ENCODE assay signal across 8 cellular contexts in the genomic region with DNA sequence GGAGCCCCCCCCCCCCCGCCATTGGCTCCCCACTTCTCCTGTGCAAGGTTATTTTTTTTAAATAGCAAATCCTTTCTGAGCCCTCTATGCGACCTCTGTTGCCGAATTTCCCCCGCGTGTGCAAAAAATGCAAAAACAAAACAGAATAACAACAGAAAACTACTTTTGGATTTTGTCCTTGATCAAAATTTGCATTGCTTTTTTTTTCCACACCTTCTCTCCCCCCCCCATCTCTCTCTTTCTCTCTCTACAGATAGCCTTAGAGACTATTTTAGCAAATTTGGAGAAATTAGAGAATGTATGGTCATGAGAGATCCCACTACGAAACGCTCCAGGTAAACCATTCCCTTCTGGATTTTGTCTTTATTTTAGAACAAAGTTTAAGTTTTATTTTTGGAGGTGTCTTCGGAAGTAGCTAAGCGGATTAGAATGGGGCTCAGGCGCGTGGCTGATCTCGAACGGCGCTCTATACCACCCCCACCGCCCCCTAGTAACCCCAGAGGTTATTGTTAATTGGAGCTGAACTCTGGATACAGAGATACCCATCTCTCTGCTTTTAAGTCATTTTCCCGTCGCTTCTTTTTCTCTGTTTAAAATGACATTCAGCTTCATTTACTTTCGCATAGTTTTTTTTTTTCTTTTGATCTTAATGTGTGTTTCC. TPM values are rescaled to one million over a fixed set of nuclear protein-coding genes. Genes with fewer than 3 reads are reported as not detected.
DNase-seq lines count a peak whose midpoint lies in the region; ATAC-seq, FAIRE-seq and TF ChIP-seq lines count a peak whose summit lies in the region.

No MANE protein-coding gene starts in this region.

- H3K36me3 ChIP-seq in ES-I3 (ENCODE audit: insufficient read depth, low read length), result peaks cover 3% of the 10 kb centered on the region; the same call in 1 of the 2 replicates
- peaks cover 0 to 5% of the 10 kb centered on the region in 2 experiments; a peak in 1 of 4 replicates for H3K36me3 ChIP-seq in GM12878 (ENCODE audit: control insufficient read depth in 2 of 2, insufficient read depth in 2 of 2, low read length in 1 of 2)
- H3K36me3 ChIP-seq in lung (ENCODE audit: control insufficient read depth in 2 of 2, insufficient read depth in 2 of 2, low read length in 2 of 2), result peaks cover 4 to 5% of the 10 kb centered on the region in 2 donors
- peaks cover 4% of the 10 kb centered on the region for H3K36me3 ChIP-seq in upper lobe of right lung

- H3K9me3 ChIP-seq in ES-I3 (ENCODE audit: control insufficient read depth, insufficient read depth, low read length), result no peaks in the 10 kb centered on the region
- H3K9me3 ChIP-seq in GM12878 (replicated peaks; ENCODE audit: control insufficient read depth, insufficient read depth, low read length), result no peaks in the 10 kb centered on the region
- H3K9me3 ChIP-seq in lung (ENCODE audit: control insufficient read depth in 2 of 2, insufficient read depth in 1 of 2, low read length in 1 of 2), result peaks cover 0 to 2% of the 10 kb centered on the region in 2 donors
- no peaks in the 10 kb centered on the region for H3K9me3 ChIP-seq in upper lobe of right lung

- H2AFZ ChIP-seq in GM12878 (ENCODE audit: control insufficient read depth, low read depth, low read length), result no peak overlapping the region

- H3K4me1 ChIP-seq in ES-I3 (ENCODE audit: insufficient read depth, low read length), result peaks cover 31% of the 10 kb centered on the region
- peaks cover 6% of the 10 kb centered on the region for H3K4me1 ChIP-seq in GM12878 (ENCODE audit: control insufficient read depth, insufficient read depth, low read length)
- H3K4me1 ChIP-seq in lung (ENCODE audit: control insufficient read depth in 2 of 2, insufficient read depth in 2 of 2, low read length in 2 of 2), result peaks cover 4 to 15% of the 10 kb centered on the region in 2 donors
- peaks cover 15% of the 10 kb centered on the region for H3K4me1 ChIP-seq in upper lobe of right lung

- ATAC-seq in GM12878 (peak; percentile 27; the same call in 2 of the 3 replicates), lung (ENCODE audit: insufficient read depth, low FRiP score) (no peak), upper lobe of right lung (no peak), GM19324 (IDR thresholded peaks at IDR 0.05; ENCODE audit: low FRiP score, unreplicated experiment) (no peak)

- no peak for TF ChIP-seq CTCF in NB4 (IDR thresholded peaks at IDR 0.05; ENCODE audit: low read depth, low read length)
- TF ChIP-seq CTCF in GM12878 (IDR thresholded peaks at IDR 0.05 in 2 of 3, conservative IDR thresholded peaks at IDR 0.05 in 1 of 3; ENCODE audit: control insufficient read depth in 2 of 3, extremely low read depth in 1 of 3, insufficient read depth in 1 of 3, low read depth in 3 of 3, low read length in 3 of 3), result no peak
- no peak for TF ChIP-seq CTCF in lung (IDR thresholded peaks at IDR 0.05; ENCODE audit: control extremely low read depth, extremely low read depth)
- no peak for TF ChIP-seq CTCF in upper lobe of right lung (IDR thresholded peaks at IDR 0.05)

- DNase-seq in NB4 (ENCODE audit: low read depth) (peak; percentile 41), GM12878 (ENCODE audit: low read depth, low spot score) (no peak), lung (ENCODE audit: low spot score) (no peak), upper lobe of right lung (no peak), frontal cortex (ENCODE audit: low spot score in 2 of 2) (no peak), GDM1 (lab: John Stamatoyannopoulos, UW) (no peak)

- H3K4me3 ChIP-seq in NB4 (ENCODE audit: low read depth, low read length) (peak overlapping the region; percentile 67), GM12878 (peak overlapping the region; percentile 95), lung (peak overlapping the region; percentile 71), upper lobe of right lung (peak overlapping the region; percentile 80)

- H3K9ac ChIP-seq in ES-I3 (ENCODE audit: low read depth, low read length) (peak overlapping the region; percentile 75), GM12878 (ENCODE audit: control insufficient read depth, insufficient read depth, low read length) (peak overlapping the region; percentile 71)

- TF ChIP-seq POLR2A in NB4 (IDR thresholded peaks at IDR 0.05; ENCODE audit: extremely low read depth, insufficient read length) (no peak), GM12878 (IDR thresholded peaks at IDR 0.05; ENCODE audit: low read depth, low read length) (no peak)

- CTCF ChIA-PET in GM12878 (lab: Yijun Ruan, JAX), result interaction anchor here (0.6 to 7.2 kb wide), 13 partner anchors 9 to 270 kb away, joined by 3 to 61 read pairs (median 3); no protein-coding TSS in a partner anchor

- no TSS peak for BruUV-seq in GM12878 (replicated peaks; lab: Mats Ljungman, UMichigan)

- 1% methylated on average over 17 of the region's 18 CpGs for WGBS in GM12878 (ENCODE audit: insufficient coverage, insufficient replicate concordance, low lambda C conversion rate, missing lambda C conversion rate)
- WGBS in lung, 2 donors, result 0% methylated on average over 18 of the region's 18 CpGs

- no peak for TF ChIP-seq RAD21 in GM12878 (IDR thresholded peaks at IDR 0.05; ENCODE audit: insufficient read depth, low read depth, low read length)

- RAD21 ChIA-PET in GM12878 (lab: Charles Lee; ENCODE audit: unreplicated experiment), result interaction anchor here (0.7 to 3.3 kb wide), 17 partner anchors 14 to 415 kb away, joined by 3 to 24 read pairs (median 5); no protein-coding TSS in a partner anchor

- POLR2A ChIA-PET in GM12878 (lab: Charles Lee), result interaction anchor here (0.6 to 3.3 kb wide), 20 partner anchors 13 to 1150 kb away, joined by 3 to 15 read pairs (median 4); no protein-coding TSS in a partner anchor

- peaks cover 51% of the 10 kb centered on the region for H3K79me2 ChIP-seq in GM12878 (ENCODE audit: control insufficient read depth, insufficient read depth, low read length)

- H3K27me3 ChIP-seq in GM12878 (replicated peaks in 1 of 2; ENCODE audit: control insufficient read depth in 2 of 2, insufficient read depth in 2 of 2, low read length in 1 of 2), result no peaks in the 10 kb centered on the region
- H3K27me3 ChIP-seq in lung (ENCODE audit: control insufficient read depth, insufficient read depth), result no peaks in the 10 kb centered on the region
- no peaks in the 10 kb centered on the region for H3K27me3 ChIP-seq in upper lobe of right lung

- FAIRE-seq in GM12878 (lab: Jason Lieb, UNC), result no peak
- no peak for FAIRE-seq in frontal cortex (lab: Jason Lieb, UNC)

- H3K27ac ChIP-seq in GM12878 (ENCODE audit: control insufficient read depth, insufficient read depth) (peak overlapping the region; percentile 34), lung (ENCODE audit: low read depth in 1 of 2, low read length in 1 of 2) (peak overlapping the region in 1 of 2 donors; percentile 92), upper lobe of right lung (peak overlapping the region; percentile 78)

- intact Hi-C loops in GM12878 (cut with micrococcal nuclease; ENCODE audit: unreplicated experiment), result loop anchor here (5.0 kb wide), 2 partner anchors 100 to 185 kb away; no protein-coding TSS in a partner anchor
- intact Hi-C loops in upper lobe of right lung (cut with DNase I), result no loop called here

- peak overlapping the region; percentile 87 for H3K4me2 ChIP-seq in GM12878 (ENCODE audit: control insufficient read depth, insufficient read depth)

- TF ChIP-seq EP300 in GM12878 (IDR thresholded peaks at IDR 0.05; ENCODE audit: borderline replicate concordance in 1 of 2, control insufficient read depth in 1 of 2, low read depth in 2 of 2, low read length in 2 of 2), result no peak

- SMC1A ChIA-PET in GM12878 (lab: Charles Lee; ENCODE audit: uncharacterized antibody, unreplicated experiment), result interaction anchor here (0.5 to 5.4 kb wide), 20 partner anchors 10 to 615 kb away, joined by 3 to 45 read pairs (median 5); no protein-coding TSS in a partner anchor

- no peaks in the 10 kb centered on the region for H4K20me1 ChIP-seq in GM12878 (ENCODE audit: control insufficient read depth, insufficient read depth)

- in situ Hi-C loops in GM12878 (cut with MboI), result no loop called here

TF ChIP-seq in GM12878, 131 proteins besides CTCF, POLR2A, EP300 and RAD21 (continues in another document):
- TF ChIP-seq SUPT20H (IDR thresholded peaks at IDR 0.05; ENCODE audit: borderline replicate concordance, control insufficient read depth, low read depth, low read length) (no peak), ASH2L (IDR thresholded peaks at IDR 0.05; ENCODE audit: borderline replicate concordance, low read depth) (no peak)

RNA-seq across cellular contexts. Expression of a gene that starts 1.0 kb away (rescaled TPM):
- 386 and 393 TPM in 2 replicates for total RNA-seq in GM12878 (2013; cell fraction: nucleolus; rRNA removed)
- 37.9 and 40.2 TPM in 2 replicates for total RNA-seq in GM12878 (2014; rRNA removed)
- 50.0 and 50.4 TPM in 2 replicates for total RNA-seq in GM12878 (2014; rRNA removed; fragmentation: Illumina TruSeq; extraction: Trizol)
- 74.1 and 76.1 TPM in 2 replicates for total RNA-seq in GM12878 (2021)
- 36.0 TPM for polyA plus RNA-seq in GM12878 (2011; ENCODE audit: low read depth)
- polyA plus RNA-seq in GM12878 (2011; rRNA removed), result 57.5 and 73.9 TPM in 2 replicates
- polyA plus RNA-seq in GM12878 (2011; cell fraction: cytosol; rRNA removed), result 48.9 and 56.2 TPM in 2 replicates
- 75.9 and 85.6 TPM in 2 replicates for polyA plus RNA-seq in GM12878 (2011; cell fraction: nucleus; rRNA removed)
- 45.1 and 53.0 TPM in 2 replicates for polyA plus RNA-seq in GM12878 (2012)
- 61.4 and 88.0 TPM in 2 replicates for polyA plus RNA-seq in GM12878 (2014; fragmentation: Illumina TruSeq; extraction: Trizol)
- polyA plus RNA-seq in GM12878 (2014; fragmentation: Nextera tagmentation; extraction: Ambion mirVana), result 1 to 10 TPM; 6.1 to 9.5 TPM
- polyA plus RNA-seq in GM12878 (2014; rRNA removed), result 43.8 and 47.2 TPM in 2 replicates
- 10 to 100 TPM; 15.5 to 16.3 TPM for polyA plus RNA-seq in GM12878 (2016; fragmentation: Nextera tagmentation; extraction: Ambion mirVana)
- 88.4 and 94.0 TPM in 2 replicates for polyA minus RNA-seq in GM12878 (2011; rRNA and poly(A)+ RNA removed)
- polyA minus RNA-seq in GM12878 (2011; cell fraction: cytosol; rRNA and poly(A)+ RNA removed), result 17.3 and 25.7 TPM in 2 replicates
- 52.5 and 102 TPM in 2 replicates for polyA minus RNA-seq in GM12878 (2011; cell fraction: nucleus; rRNA and poly(A)+ RNA removed)
- 10 to 100 TPM; 50.0 to 64.0 TPM for total RNA-seq in lung
- polyA plus RNA-seq in lung, result 10 to 100 TPM in 1 of 2 donors, 1 to 10 TPM in 1; 9.4 to 10.9 TPM
- 31.3 TPM for total RNA-seq in upper lobe of right lung
- total RNA-seq in frontal cortex, result 31.0 TPM
